Comparison of ENCODE assay signal across 1 cellular context in the genomic region with DNA sequence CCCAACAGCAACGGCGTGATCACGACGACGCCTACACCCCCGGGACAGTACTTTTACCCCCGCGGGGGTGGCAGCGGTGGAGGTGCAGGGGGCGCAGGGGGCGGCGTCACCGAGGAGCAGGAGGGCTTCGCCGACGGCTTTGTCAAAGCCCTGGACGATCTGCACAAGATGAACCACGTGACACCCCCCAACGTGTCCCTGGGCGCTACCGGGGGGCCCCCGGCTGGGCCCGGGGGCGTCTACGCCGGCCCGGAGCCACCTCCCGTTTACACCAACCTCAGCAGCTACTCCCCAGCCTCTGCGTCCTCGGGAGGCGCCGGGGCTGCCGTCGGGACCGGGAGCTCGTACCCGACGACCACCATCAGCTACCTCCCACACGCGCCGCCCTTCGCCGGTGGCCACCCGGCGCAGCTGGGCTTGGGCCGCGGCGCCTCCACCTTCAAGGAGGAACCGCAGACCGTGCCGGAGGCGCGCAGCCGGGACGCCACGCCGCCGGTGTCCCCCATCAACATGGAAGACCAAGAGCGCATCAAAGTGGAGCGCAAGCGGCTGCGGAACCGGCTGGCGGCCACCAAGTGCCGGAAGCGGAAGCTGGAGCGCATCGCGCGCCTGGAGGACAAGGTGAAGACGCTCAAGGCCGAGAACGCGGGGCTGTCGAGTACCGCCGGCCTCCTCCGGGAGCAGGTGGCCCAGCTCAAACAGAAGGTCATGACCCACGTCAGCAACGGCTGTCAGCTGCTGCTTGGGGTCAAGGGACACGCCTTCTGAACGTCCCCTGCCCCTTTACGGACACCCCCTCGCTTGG.
TF ChIP-seq lines count a peak whose summit lies in the region.

No MANE protein-coding gene starts in this region.

TF ChIP-seq in K562, 482 proteins besides CTCF, POLR2A, EP300 and RAD21 (continued from another document and continues in another):
- TF ChIP-seq, protein P1, sequence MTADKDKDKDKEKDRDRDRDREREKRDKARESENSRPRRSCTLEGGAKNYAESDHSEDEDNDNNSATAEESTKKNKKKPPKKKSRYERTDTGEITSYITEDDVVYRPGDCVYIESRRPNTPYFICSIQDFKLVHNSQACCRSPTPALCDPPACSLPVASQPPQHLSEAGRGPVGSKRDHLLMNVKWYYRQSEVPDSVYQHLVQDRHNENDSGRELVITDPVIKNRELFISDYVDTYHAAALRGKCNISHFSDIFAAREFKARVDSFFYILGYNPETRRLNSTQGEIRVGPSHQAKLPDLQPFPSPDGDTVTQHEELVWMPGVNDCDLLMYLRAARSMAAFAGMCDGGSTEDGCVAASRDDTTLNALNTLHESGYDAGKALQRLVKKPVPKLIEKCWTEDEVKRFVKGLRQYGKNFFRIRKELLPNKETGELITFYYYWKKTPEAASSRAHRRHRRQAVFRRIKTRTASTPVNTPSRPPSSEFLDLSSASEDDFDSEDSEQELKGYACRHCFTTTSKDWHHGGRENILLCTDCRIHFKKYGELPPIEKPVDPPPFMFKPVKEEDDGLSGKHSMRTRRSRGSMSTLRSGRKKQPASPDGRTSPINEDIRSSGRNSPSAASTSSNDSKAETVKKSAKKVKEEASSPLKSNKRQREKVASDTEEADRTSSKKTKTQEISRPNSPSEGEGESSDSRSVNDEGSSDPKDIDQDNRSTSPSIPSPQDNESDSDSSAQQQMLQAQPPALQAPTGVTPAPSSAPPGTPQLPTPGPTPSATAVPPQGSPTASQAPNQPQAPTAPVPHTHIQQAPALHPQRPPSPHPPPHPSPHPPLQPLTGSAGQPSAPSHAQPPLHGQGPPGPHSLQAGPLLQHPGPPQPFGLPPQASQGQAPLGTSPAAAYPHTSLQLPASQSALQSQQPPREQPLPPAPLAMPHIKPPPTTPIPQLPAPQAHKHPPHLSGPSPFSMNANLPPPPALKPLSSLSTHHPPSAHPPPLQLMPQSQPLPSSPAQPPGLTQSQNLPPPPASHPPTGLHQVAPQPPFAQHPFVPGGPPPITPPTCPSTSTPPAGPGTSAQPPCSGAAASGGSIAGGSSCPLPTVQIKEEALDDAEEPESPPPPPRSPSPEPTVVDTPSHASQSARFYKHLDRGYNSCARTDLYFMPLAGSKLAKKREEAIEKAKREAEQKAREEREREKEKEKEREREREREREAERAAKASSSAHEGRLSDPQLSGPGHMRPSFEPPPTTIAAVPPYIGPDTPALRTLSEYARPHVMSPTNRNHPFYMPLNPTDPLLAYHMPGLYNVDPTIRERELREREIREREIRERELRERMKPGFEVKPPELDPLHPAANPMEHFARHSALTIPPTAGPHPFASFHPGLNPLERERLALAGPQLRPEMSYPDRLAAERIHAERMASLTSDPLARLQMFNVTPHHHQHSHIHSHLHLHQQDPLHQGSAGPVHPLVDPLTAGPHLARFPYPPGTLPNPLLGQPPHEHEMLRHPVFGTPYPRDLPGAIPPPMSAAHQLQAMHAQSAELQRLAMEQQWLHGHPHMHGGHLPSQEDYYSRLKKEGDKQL (CRISPR knock-in tag; IDR thresholded peaks at IDR 0.05; ENCODE audit: borderline replicate concordance), result no peak; the same call in 1 of the 2 replicates
- TF ChIP-seq, protein P2, sequence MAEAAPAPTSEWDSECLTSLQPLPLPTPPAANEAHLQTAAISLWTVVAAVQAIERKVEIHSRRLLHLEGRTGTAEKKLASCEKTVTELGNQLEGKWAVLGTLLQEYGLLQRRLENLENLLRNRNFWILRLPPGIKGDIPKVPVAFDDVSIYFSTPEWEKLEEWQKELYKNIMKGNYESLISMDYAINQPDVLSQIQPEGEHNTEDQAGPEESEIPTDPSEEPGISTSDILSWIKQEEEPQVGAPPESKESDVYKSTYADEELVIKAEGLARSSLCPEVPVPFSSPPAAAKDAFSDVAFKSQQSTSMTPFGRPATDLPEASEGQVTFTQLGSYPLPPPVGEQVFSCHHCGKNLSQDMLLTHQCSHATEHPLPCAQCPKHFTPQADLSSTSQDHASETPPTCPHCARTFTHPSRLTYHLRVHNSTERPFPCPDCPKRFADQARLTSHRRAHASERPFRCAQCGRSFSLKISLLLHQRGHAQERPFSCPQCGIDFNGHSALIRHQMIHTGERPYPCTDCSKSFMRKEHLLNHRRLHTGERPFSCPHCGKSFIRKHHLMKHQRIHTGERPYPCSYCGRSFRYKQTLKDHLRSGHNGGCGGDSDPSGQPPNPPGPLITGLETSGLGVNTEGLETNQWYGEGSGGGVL (CRISPR knock-in tag; IDR thresholded peaks at IDR 0.05), result no peak
- TF ChIP-seq PRMT5 (CRISPR knock-in tag; IDR thresholded peaks at IDR 0.05) (no peak), ZNF121 (CRISPR knock-in tag; conservative IDR thresholded peaks at IDR 0.05) (no peak), DACH1 (IDR thresholded peaks at IDR 0.05; ENCODE audit: partially characterized antibody) (peak; percentile 65), ZNF347 (CRISPR knock-in tag; IDR thresholded peaks at IDR 0.05; ENCODE audit: low read depth) (no peak), SMAD2 (IDR thresholded peaks at IDR 0.05; ENCODE audit: low read depth, low read length) (no peak), KLF10 (CRISPR knock-in tag; IDR thresholded peaks at IDR 0.05) (no peak), GABPB2 (CRISPR knock-in tag; conservative IDR thresholded peaks at IDR 0.05) (no peak), RBM34 (IDR thresholded peaks at IDR 0.05; ENCODE audit: borderline replicate concordance, insufficient read depth, low read length) (no peak), ZNF551 (CRISPR knock-in tag; IDR thresholded peaks at IDR 0.05) (no peak), KDM4B (IDR thresholded peaks at IDR 0.05; ENCODE audit: borderline replicate concordance in 2 of 2, low read depth in 1 of 2) (peak in 1 of 2 experiments; percentile 43; a peak in 1 of 4 replicates), ETV1 (tag; conservative IDR thresholded peaks at IDR 0.05; ENCODE audit: low read depth) (peak; percentile 51; the same call in 1 of the 2 replicates), DMBX1 (CRISPR knock-in tag; IDR thresholded peaks at IDR 0.05; ENCODE audit: borderline replicate concordance) (no peak), TSC22D4 (tag; IDR thresholded peaks at IDR 0.05) (no peak), PTTG1 (tag; IDR thresholded peaks at IDR 0.05; ENCODE audit: low read depth) (no peak), ZNF583 (CRISPR knock-in tag; IDR thresholded peaks at IDR 0.05) (no peak), MTA3 (IDR thresholded peaks at IDR 0.05; ENCODE audit: borderline replicate concordance) (peak; percentile 96), XRCC3 (IDR thresholded peaks at IDR 0.05) (no peak), ELF1 (tag; IDR thresholded peaks at IDR 0.05) (peak; percentile 79), CBX8 (IDR thresholded peaks at IDR 0.05; ENCODE audit: borderline replicate concordance, extremely low read depth, low read depth, low read length, poor library complexity, severe bottlenecking) (no peak), CHD1 (IDR thresholded peaks at IDR 0.05; ENCODE audit: low read length) (peak; percentile 95), NR2C1 (IDR thresholded peaks at IDR 0.05) (peak; percentile 92), NR2C1 (tag; IDR thresholded peaks at IDR 0.05) (peak; percentile 94), ZNF785 (CRISPR knock-in tag; IDR thresholded peaks at IDR 0.05) (no peak), SREBF1 (IDR thresholded peaks at IDR 0.05; ENCODE audit: borderline replicate concordance, low read depth, low read length) (no peak), OTX1 (CRISPR knock-in tag; IDR thresholded peaks at IDR 0.05) (no peak), ARHGAP35 (IDR thresholded peaks at IDR 0.05; ENCODE audit: partially characterized antibody) (no peak), TBP (optimal IDR thresholded peaks at IDR 0.05; ENCODE audit: low read depth, low read length) (peak; percentile 21), MEF2A (IDR thresholded peaks at IDR 0.05; ENCODE audit: control insufficient read depth, low read depth, low read length) (no peak), ZNF316 (IDR thresholded peaks at IDR 0.05) (no peak), ARID2 (IDR thresholded peaks at IDR 0.05) (no peak), BHLHE40 (IDR thresholded peaks at IDR 0.05; ENCODE audit: low read length) (peak; percentile 14; the same call in 1 of the 2 replicates), POLR2B (IDR thresholded peaks at IDR 0.05; ENCODE audit: low read depth, partially characterized antibody) (peak; percentile 13), POLR3G (IDR thresholded peaks at IDR 0.05; ENCODE audit: extremely low read depth, insufficient read length, insufficient replicate concordance) (no peak), HMG20B (CRISPR knock-in tag; IDR thresholded peaks at IDR 0.05) (no peak)
- TF ChIP-seq, protein P3, sequence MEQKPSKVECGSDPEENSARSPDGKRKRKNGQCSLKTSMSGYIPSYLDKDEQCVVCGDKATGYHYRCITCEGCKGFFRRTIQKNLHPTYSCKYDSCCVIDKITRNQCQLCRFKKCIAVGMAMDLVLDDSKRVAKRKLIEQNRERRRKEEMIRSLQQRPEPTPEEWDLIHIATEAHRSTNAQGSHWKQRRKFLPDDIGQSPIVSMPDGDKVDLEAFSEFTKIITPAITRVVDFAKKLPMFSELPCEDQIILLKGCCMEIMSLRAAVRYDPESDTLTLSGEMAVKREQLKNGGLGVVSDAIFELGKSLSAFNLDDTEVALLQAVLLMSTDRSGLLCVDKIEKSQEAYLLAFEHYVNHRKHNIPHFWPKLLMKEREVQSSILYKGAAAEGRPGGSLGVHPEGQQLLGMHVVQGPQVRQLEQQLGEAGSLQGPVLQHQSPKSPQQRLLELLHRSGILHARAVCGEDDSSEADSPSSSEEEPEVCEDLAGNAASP (IDR thresholded peaks at IDR 0.05), result no peak
- TF ChIP-seq, protein P4, sequence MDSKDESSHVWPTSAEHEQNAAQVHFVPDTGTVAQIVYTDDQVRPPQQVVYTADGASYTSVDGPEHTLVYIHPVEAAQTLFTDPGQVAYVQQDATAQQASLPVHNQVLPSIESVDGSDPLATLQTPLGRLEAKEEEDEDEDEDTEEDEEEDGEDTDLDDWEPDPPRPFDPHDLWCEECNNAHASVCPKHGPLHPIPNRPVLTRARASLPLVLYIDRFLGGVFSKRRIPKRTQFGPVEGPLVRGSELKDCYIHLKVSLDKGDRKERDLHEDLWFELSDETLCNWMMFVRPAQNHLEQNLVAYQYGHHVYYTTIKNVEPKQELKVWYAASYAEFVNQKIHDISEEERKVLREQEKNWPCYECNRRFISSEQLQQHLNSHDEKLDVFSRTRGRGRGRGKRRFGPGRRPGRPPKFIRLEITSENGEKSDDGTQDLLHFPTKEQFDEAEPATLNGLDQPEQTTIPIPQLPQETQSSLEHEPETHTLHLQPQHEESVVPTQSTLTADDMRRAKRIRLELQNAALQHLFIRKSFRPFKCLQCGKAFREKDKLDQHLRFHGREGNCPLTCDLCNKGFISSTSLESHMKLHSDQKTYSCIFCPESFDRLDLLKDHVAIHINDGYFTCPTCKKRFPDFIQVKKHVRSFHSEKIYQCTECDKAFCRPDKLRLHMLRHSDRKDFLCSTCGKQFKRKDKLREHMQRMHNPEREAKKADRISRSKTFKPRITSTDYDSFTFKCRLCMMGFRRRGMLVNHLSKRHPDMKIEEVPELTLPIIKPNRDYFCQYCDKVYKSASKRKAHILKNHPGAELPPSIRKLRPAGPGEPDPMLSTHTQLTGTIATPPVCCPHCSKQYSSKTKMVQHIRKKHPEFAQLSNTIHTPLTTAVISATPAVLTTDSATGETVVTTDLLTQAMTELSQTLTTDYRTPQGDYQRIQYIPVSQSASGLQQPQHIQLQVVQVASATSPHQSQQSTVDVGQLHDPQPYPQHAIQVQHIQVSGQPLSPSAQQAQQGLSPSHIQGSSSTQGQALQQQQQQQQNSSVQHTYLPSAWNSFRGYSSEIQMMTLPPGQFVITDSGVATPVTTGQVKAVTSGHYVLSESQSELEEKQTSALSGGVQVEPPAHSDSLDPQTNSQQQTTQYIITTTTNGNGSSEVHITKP (IDR thresholded peaks at IDR 0.05; ENCODE audit: partially characterized antibody), result no peak
- TF ChIP-seq, protein P5, sequence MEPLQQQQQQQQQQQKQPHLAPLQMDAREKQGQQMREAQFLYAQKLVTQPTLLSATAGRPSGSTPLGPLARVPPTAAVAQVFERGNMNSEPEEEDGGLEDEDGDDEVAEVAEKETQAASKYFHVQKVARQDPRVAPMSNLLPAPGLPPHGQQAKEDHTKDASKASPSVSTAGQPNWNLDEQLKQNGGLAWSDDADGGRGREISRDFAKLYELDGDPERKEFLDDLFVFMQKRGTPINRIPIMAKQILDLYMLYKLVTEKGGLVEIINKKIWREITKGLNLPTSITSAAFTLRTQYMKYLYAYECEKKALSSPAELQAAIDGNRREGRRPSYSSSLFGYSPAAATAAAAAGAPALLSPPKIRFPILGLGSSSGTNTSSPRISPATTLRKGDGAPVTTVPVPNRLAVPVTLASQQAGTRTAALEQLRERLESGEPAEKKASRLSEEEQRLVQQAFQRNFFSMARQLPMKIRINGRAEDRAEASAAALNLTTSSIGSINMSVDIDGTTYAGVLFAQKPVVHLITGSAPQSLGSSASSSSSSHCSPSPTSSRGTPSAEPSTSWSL (CRISPR knock-in tag; IDR thresholded peaks at IDR 0.05; ENCODE audit: borderline replicate concordance), result no peak
- TF ChIP-seq, protein P6, sequence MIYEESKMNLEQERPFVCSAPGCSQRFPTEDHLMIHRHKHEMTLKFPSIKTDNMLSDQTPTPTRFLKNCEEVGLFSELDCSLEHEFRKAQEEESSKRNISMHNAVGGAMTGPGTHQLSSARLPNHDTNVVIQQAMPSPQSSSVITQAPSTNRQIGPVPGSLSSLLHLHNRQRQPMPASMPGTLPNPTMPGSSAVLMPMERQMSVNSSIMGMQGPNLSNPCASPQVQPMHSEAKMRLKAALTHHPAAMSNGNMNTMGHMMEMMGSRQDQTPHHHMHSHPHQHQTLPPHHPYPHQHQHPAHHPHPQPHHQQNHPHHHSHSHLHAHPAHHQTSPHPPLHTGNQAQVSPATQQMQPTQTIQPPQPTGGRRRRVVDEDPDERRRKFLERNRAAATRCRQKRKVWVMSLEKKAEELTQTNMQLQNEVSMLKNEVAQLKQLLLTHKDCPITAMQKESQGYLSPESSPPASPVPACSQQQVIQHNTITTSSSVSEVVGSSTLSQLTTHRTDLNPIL (CRISPR knock-in tag; IDR thresholded peaks at IDR 0.05), result no peak
- TF ChIP-seq, protein P7, sequence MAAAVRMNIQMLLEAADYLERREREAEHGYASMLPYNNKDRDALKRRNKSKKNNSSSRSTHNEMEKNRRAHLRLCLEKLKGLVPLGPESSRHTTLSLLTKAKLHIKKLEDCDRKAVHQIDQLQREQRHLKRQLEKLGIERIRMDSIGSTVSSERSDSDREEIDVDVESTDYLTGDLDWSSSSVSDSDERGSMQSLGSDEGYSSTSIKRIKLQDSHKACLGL (CRISPR knock-in tag; IDR thresholded peaks at IDR 0.05; ENCODE audit: borderline replicate concordance, poor library complexity, severe bottlenecking), result no peak
- TF ChIP-seq, protein P8, sequence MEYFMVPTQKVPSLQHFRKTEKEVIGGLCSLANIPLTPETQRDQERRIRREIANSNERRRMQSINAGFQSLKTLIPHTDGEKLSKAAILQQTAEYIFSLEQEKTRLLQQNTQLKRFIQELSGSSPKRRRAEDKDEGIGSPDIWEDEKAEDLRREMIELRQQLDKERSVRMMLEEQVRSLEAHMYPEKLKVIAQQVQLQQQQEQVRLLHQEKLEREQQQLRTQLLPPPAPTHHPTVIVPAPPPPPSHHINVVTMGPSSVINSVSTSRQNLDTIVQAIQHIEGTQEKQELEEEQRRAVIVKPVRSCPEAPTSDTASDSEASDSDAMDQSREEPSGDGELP (CRISPR knock-in tag; IDR thresholded peaks at IDR 0.05; ENCODE audit: borderline replicate concordance), result peak; percentile 95
